ENCODE assay signal across 12 cellular contexts in the genomic region with DNA sequence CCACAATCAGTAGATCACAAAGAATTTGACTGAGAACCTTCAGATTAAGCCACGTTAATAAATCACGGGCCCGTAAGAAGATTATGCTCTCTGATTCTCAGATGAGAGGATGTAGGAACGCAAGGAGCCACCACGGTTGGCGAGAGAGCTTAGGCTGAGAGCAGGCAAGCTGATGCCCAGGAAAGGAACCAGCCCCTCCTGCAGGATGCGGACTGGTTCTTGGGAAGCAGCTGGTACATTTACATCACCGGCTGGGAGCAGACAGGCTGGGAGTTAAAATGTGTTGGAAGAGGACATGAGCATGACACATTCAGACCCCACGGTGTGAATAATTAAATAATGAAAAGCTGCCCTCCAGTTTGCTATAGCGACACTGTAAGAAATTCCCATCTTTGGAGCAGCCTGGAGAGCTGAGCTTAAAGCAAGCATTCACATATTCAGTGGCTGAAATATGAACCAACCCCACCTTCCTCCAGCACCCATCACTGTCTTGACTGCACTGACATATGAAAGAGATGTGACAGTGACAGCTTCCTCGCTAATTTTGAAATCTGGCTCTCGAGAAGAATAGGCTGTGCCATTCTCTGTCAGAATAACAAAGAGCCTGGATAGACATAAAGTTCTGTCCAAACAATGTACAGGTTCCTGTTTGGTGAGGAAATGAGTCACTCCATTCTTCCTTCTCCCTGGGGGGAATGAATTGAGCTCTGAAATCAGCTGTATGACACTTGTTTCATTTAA. TPM values are rescaled to one million over a fixed set of nuclear protein-coding genes. Genes with fewer than 3 reads are reported as not detected.
A peak's percentile ranks its signal among the peaks of the same experiment; 100 is the strongest.
DNase-seq lines count a peak whose midpoint lies in the region; ATAC-seq, FAIRE-seq and TF ChIP-seq lines count a peak whose summit lies in the region.
"Had no signal": no experiment of that assay in that cellular context is flagged by ENCODE, and none has a peak within 500 bp of the region (broad histone marks: within the 10 kb centered on the region; RNA-seq: fewer than 3 reads in every experiment).

No MANE protein-coding gene starts in this region.

- H3K27me3 ChIP-seq in adipocyte (replicated peaks; ENCODE audit: control insufficient read depth, insufficient read depth, low read length): no peaks in the 10 kb centered on the region
- H3K27me3 ChIP-seq in left ventricle myocardium inferior (ENCODE audit: low read depth): no peaks in the 10 kb centered on the region
- H3K27me3 ChIP-seq: BLaER1, upper lobe of right lung had no signal

- TF ChIP-seq CTCF in left ventricle myocardium inferior (IDR thresholded peaks at IDR 0.05; ENCODE audit: borderline replicate concordance): no peak
- TF ChIP-seq CTCF in type B pancreatic cell (conservative IDR thresholded peaks at IDR 0.05): no peak

- peaks cover 5% of the 10 kb centered on the region for H3K4me1 ChIP-seq in adipocyte (ENCODE audit: control insufficient read depth, insufficient read depth, low read length)
- peaks cover 47% of the 10 kb centered on the region for H3K4me1 ChIP-seq in left ventricle myocardium inferior
- H3K4me1 ChIP-seq: psoas muscle, upper lobe of right lung had no signal

- peaks cover 11% of the 10 kb centered on the region for H3K27me3 Mint-ChIP-seq in type B pancreatic cell

- H3K36me3 ChIP-seq in adipocyte (ENCODE audit: control insufficient read depth, insufficient read depth, low read length, severe bottlenecking) (no peaks in the 10 kb centered on the region), left ventricle myocardium inferior (no peaks in the 10 kb centered on the region)
- H3K36me3 ChIP-seq: BLaER1, upper lobe of right lung had no signal

- peak overlapping the region; percentile 61 for H3K27ac Mint-ChIP-seq in type B pancreatic cell
- H3K27ac Mint-ChIP-seq: effector memory CD8-positive, alpha-beta T cell had no signal

- DNase-seq in SIG-M5 (lab: John Stamatoyannopoulos, UW) (peak; percentile 1), SIG-M5 treated with dmso at 0.1 percent for 504 hours (lab: John Stamatoyannopoulos, UW; ENCODE audit: unreplicated experiment) (no peak), adipocyte (ENCODE audit: low read depth) (peak; percentile 40), left ventricle myocardium inferior (no peak), type B pancreatic cell (ENCODE audit: extremely low spot score, unreplicated experiment) (no peak), GM12892 (ENCODE audit: insufficient read length) (no peak)
- DNase-seq: effector memory CD8-positive, alpha-beta T cell; psoas muscle; upper lobe of right lung had no signal

- H3K4me1 Mint-ChIP-seq in type B pancreatic cell (ENCODE audit: unreplicated experiment): peaks cover 6% of the 10 kb centered on the region

- ATAC-seq in HG02973 (IDR thresholded peaks at IDR 0.05; ENCODE audit: unreplicated experiment) (no peak), GM19467 (IDR thresholded peaks at IDR 0.05; ENCODE audit: unreplicated experiment) (no peak)
- ATAC-seq: effector memory CD8-positive, alpha-beta T cell; psoas muscle; upper lobe of right lung had no signal

- H3K4me3 Mint-ChIP-seq in type B pancreatic cell: no peak overlapping the region
- H3K4me3 Mint-ChIP-seq: effector memory CD8-positive, alpha-beta T cell had no signal

- no peak for TF ChIP-seq POLR2A in GM12892 (IDR thresholded peaks at IDR 0.05; ENCODE audit: low read depth, low read length)

- no peaks in the 10 kb centered on the region for H3K9me3 Mint-ChIP-seq in type B pancreatic cell
- H3K9me3 Mint-ChIP-seq: effector memory CD8-positive, alpha-beta T cell had no signal

- no peak for FAIRE-seq in GM12892 (lab: Jason Lieb, UNC)

- no peak overlapping the region for H3K4me3 ChIP-seq in adipocyte (ENCODE audit: low read length)
- peak overlapping the region; percentile 4 for H3K4me3 ChIP-seq in left ventricle myocardium inferior
- H3K4me3 ChIP-seq: BLaER1, psoas muscle, upper lobe of right lung had no signal

- H3K9me3 ChIP-seq in adipocyte (ENCODE audit: control insufficient read depth, low read length) (no peaks in the 10 kb centered on the region), left ventricle myocardium inferior (replicated peaks) (no peaks in the 10 kb centered on the region)
- H3K9me3 ChIP-seq: BLaER1, psoas muscle, upper lobe of right lung had no signal

- H3K9ac ChIP-seq in adipocyte (ENCODE audit: low read length): no peak overlapping the region
- H3K9ac ChIP-seq: BLaER1 had no signal

- peak overlapping the region; percentile 54 for H3K27ac ChIP-seq in left ventricle myocardium inferior (replicated peaks)
- H3K27ac ChIP-seq: BLaER1, psoas muscle, upper lobe of right lung had no signal

- H3K36me3 Mint-ChIP-seq in type B pancreatic cell: no peaks in the 10 kb centered on the region

- intact Hi-C loops in left ventricle myocardium inferior (cut with micrococcal nuclease): no loop called here

RNA-seq across cellular contexts. Expression of a gene that starts 33.1 kb away (rescaled TPM):
- total RNA-seq in left ventricle myocardium inferior (9.5 TPM), type B pancreatic cell (ENCODE audit: low replicate concordance) (5.3 and 7.4 TPM in 2 replicates)
- polyA plus RNA-seq in GM12892 (2012; ENCODE audit: missing spikeins): 0.91 TPM

Comparison
In these comparisons a context has a peak if more than half of its experiments do, and no peak if none do; other contexts are left out.
1. DNase-seq: peak in SIG-M5 (single experiment) and adipocyte (single experiment); none in SIG-M5 treated with dmso at 0.1 percent for 504 hours (single experiment), left ventricle myocardium inferior (single experiment), type B pancreatic cell (single experiment) and GM12892 (single experiment).